In genomic region chr12:92404921-92405320, GRCh38 we compare ENCODE assay signal across 1 cellular context.
TF ChIP-seq lines count a peak whose summit lies in the region.

No MANE protein-coding gene starts in this region.

TF ChIP-seq in GM23338, 12 proteins besides CTCF, POLR2A, EP300 and RAD21 (continued from another document):
- no peak for TF ChIP-seq ZNF462 (CRISPR knock-in tag; IDR thresholded peaks at IDR 0.05)
- TF ChIP-seq NANOG (IDR thresholded peaks at IDR 0.05; ENCODE audit: borderline replicate concordance), result no peak
